Comparison of ENCODE assay signal across 19 cellular contexts in genomic region chr3:181457190-181457589, GRCh38.
DNase-seq lines count a peak whose midpoint lies in the region; FAIRE-seq and TF ChIP-seq lines count a peak whose summit lies in the region.
"Had no signal": no experiment of that assay in that cellular context is flagged by ENCODE, and none has a peak within 500 bp of the region (broad histone marks: within the 10 kb centered on the region; RNA-seq: fewer than 3 reads in every experiment).

No MANE protein-coding gene starts in this region.

- H3K36me3 ChIP-seq in transverse colon, result no peaks in the 10 kb centered on the region
- no peaks in the 10 kb centered on the region for H3K36me3 ChIP-seq in small intestine (ENCODE audit: control insufficient read depth in 2 of 2, insufficient read depth in 2 of 2, low read length in 2 of 2)

- peak in 12 of 14 donors; percentile 24 to 90 (median 69) for DNase-seq in C1 segment of cervical spinal cord (lab: John Stamatoyannopoulos, UW)
- DNase-seq in RPMI7951 (ENCODE audit: low read depth), result peak; percentile 64
- DNase-seq in dorsolateral prefrontal cortex, result peak; percentile 46 to 96 (median 90)
- peak in 55 of 56 donors; percentile 29 to 98 (median 86) for DNase-seq in nucleus accumbens (lab: John Stamatoyannopoulos, UW)
- no peak for DNase-seq in dermis blood vessel endothelial cell
- DNase-seq in transverse colon, result no peak
- no peak for DNase-seq in NCI-H526 (lab: John Stamatoyannopoulos, UW)
- DNase-seq in small intestine, result no peak
- DNase-seq: activated CD8-positive, alpha-beta memory T cell treated with anti-CD3 and anti-CD28 coated beads, Interleukin-2, amount 10 ng/mL, durations not matched to agents 7 days and 5 days; activated effector memory CD4-positive, alpha-beta T cell treated with Interleukin-2 at 50 U/mL for 16 hours; cortex of kidney; glutamatergic neuron; mesenchymal stem cell; NCI-H187 treated with DMSO at 0.1 percent for 48 hours; NCI-H510A treated with DMSO at 0.1 percent for 48 hours; nephron progenitor cell; SHP77 treated with DMSO at 0.1 percent for 48 hours; stimulated activated naive CD8-positive, alpha-beta T cell treated with anti-CD3 and anti-CD28 coated beads, Interleukin-15, amount 100 ng/mL, for 72 hours had no signal

- WGBS in transverse colon (ENCODE audit: low coverage in 1 of 2), 2 donors, result 73 to 80% methylated on average over 7 to 9 of the region's 9 CpGs
- 85 to 89% (median 86%) methylated on average over 9 of the region's 9 CpGs for WGBS in small intestine, 3 donors

- intact Hi-C loops in dorsolateral prefrontal cortex (cut with DNase I), result loop anchor here in 1 of 2 donors (1.0 to 5.0 kb wide), 4 partner anchors 100 to 242 kb away; no protein-coding TSS in a partner anchor
- intact Hi-C loops in transverse colon (cut with DNase I; ENCODE audit: low total_unique reads), result no loop called here

- H3K4me1 ChIP-seq in transverse colon (no peaks in the 10 kb centered on the region), small intestine (ENCODE audit: control insufficient read depth in 2 of 2, insufficient read depth in 1 of 2, low read depth in 1 of 2, low read length in 1 of 2) (no peaks in the 10 kb centered on the region)

- in situ Hi-C loops in transverse colon (cut with MboI; ENCODE audit: low pct_ligation_motif_present in 1 of 4, low pct_unique_long_range_greater_than_20kb in 1 of 4, low sequenced_read_pairs in 3 of 4), result no loop called here

- no peaks in the 10 kb centered on the region for H3K27me3 ChIP-seq in dorsolateral prefrontal cortex
- no peaks in the 10 kb centered on the region for H3K27me3 ChIP-seq in transverse colon
- no peaks in the 10 kb centered on the region for H3K27me3 ChIP-seq in small intestine (ENCODE audit: control insufficient read depth in 2 of 2, insufficient read depth in 2 of 2, low read length in 2 of 2)

- FAIRE-seq in small intestine (lab: Jason Lieb, UNC), result no peak
- FAIRE-seq: islet of Langerhans had no signal

- H3K4me3 ChIP-seq in dorsolateral prefrontal cortex (peak overlapping the region in 46 of 59 donors; percentile 1 to 59 (median 30)), transverse colon (no peak overlapping the region), small intestine (ENCODE audit: low read depth in 1 of 2, low read length in 2 of 2) (no peak overlapping the region)

- TF ChIP-seq POLR2A in transverse colon (IDR thresholded peaks at IDR 0.05), result no peak

- H3K9me3 ChIP-seq in transverse colon, result no peaks in the 10 kb centered on the region
- H3K9me3 ChIP-seq in small intestine (ENCODE audit: control insufficient read depth, low read depth), result no peaks in the 10 kb centered on the region

- H3K27ac ChIP-seq in dorsolateral prefrontal cortex (peak overlapping the region; percentile 54 to 97 (median 92)), transverse colon (no peak overlapping the region), small intestine (ENCODE audit: low read depth in 1 of 2, low read length in 1 of 2) (no peak overlapping the region)

- TF ChIP-seq CTCF in dorsolateral prefrontal cortex (IDR thresholded peaks at IDR 0.05 in 54 of 56, conservative IDR thresholded peaks at IDR 0.05 in 2 of 56; ENCODE audit: low read depth in 1 of 56, partially characterized antibody in 56 of 56) (peak in 3 of 56 donors; percentile 12 to 24 (median 15)), transverse colon (IDR thresholded peaks at IDR 0.05) (no peak)

- TF ChIP-seq EP300 in transverse colon (IDR thresholded peaks at IDR 0.05; ENCODE audit: low read depth), result no peak

Comparison
In these comparisons a context has a peak if more than half of its experiments do, and no peak if none do; other contexts are left out.
1. DNase-seq: peak in C1 segment of cervical spinal cord (12 of 14), RPMI7951 (single experiment), dorsolateral prefrontal cortex (10 of 10) and nucleus accumbens (55 of 56); none in dermis blood vessel endothelial cell (single experiment), transverse colon (single experiment), NCI-H526 (0 of 2) and small intestine (single experiment).
2. H3K27ac ChIP-seq: peak in dorsolateral prefrontal cortex (59 of 59); none in transverse colon (0 of 4) and small intestine (0 of 2).
3. H3K4me3 ChIP-seq: peak in dorsolateral prefrontal cortex (46 of 59); none in transverse colon (0 of 4) and small intestine (0 of 2).